Comparison of ENCODE assay signal across 8 cellular contexts in genomic region chr4:9123516-9124126, GRCh38. TPM values are rescaled to one million over a fixed set of nuclear protein-coding genes. Genes with fewer than 3 reads are reported as not detected.
DNase-seq lines count a peak whose midpoint lies in the region; ATAC-seq, FAIRE-seq and TF ChIP-seq lines count a peak whose summit lies in the region.
"Not testable (repeated sequence)": the region's sequence is repeated elsewhere in the genome, so short reads cannot be mapped to it uniquely, and the experiment has no call there.

No MANE protein-coding gene starts in this region.

- H3K18ac ChIP-seq in neuronal stem cell (ENCODE audit: low read length): not testable (repeated sequence)

- CTCF ChIA-PET in GM12878 (lab: Yijun Ruan, JAX): not testable (repeated sequence)

- H3K4me1 Mint-ChIP-seq in CD4-positive, CD25-positive, alpha-beta regulatory T cell: not testable (repeated sequence)

- H2BK120ac ChIP-seq in neuronal stem cell (ENCODE audit: low read depth, low read length): not testable (repeated sequence)

- not testable (repeated sequence) for H2AFZ ChIP-seq in GM12878 (ENCODE audit: control insufficient read depth, low read depth, low read length); neuronal stem cell (ENCODE audit: low read length)

- not testable (repeated sequence) for H3K9ac ChIP-seq in GM12878 (ENCODE audit: control insufficient read depth, insufficient read depth, low read length); neuronal stem cell (ENCODE audit: low read depth, low read length, poor library complexity)

- H4K20me1 ChIP-seq in GM12878 (ENCODE audit: control insufficient read depth, insufficient read depth): not testable (repeated sequence)

- not testable (repeated sequence) for H3K27me3 ChIP-seq in CD4-positive, CD25-positive, alpha-beta regulatory T cell (ENCODE audit: control insufficient read depth, insufficient read depth, low read length); GM12878 (replicated peaks in 1 of 2; ENCODE audit: control insufficient read depth in 2 of 2, insufficient read depth in 2 of 2, low read length in 1 of 2); neuronal stem cell (ENCODE audit: control insufficient read depth in 3 of 3, insufficient read depth in 3 of 3, low read depth in 1 of 3, low read length in 3 of 3)

- H2BK12ac ChIP-seq in neuronal stem cell (ENCODE audit: low read length): not testable (repeated sequence)

- peak; percentile 28 to 51 (median 47); a peak in 4 of 6 replicates for TF ChIP-seq CTCF in GM12878 (IDR thresholded peaks at IDR 0.05 in 2 of 3, conservative IDR thresholded peaks at IDR 0.05 in 1 of 3; ENCODE audit: control insufficient read depth in 2 of 3, extremely low read depth in 1 of 3, insufficient read depth in 1 of 3, low read depth in 3 of 3, low read length in 3 of 3)

- H3K4me2 ChIP-seq in GM12878 (ENCODE audit: control insufficient read depth, insufficient read depth); neuronal stem cell (ENCODE audit: insufficient read depth, low read length, poor library complexity, severe bottlenecking): not testable (repeated sequence)

- FAIRE-seq in GM12878 (lab: Jason Lieb, UNC): not testable (repeated sequence)

- not testable (repeated sequence) for H3K36me3 Mint-ChIP-seq in CD4-positive, CD25-positive, alpha-beta regulatory T cell

- peak; percentile 50; the same call in 1 of the 2 replicates for TF ChIP-seq RAD21 in GM12878 (IDR thresholded peaks at IDR 0.05; ENCODE audit: insufficient read depth, low read depth, low read length)

- not testable (repeated sequence) for H3K4me3 ChIP-seq in CD4-positive, CD25-positive, alpha-beta regulatory T cell (ENCODE audit: low read depth, low read length); GM12878; neuronal stem cell (ENCODE audit: low read length in 2 of 2)

- not testable (repeated sequence) for H2BK15ac ChIP-seq in neuronal stem cell (ENCODE audit: low read length)

- H4K8ac ChIP-seq in neuronal stem cell (ENCODE audit: low read depth, low read length): not testable (repeated sequence)

- not testable (repeated sequence) for H3K9me3 Mint-ChIP-seq in CD4-positive, CD25-positive, alpha-beta regulatory T cell

- H3K79me2 ChIP-seq in GM12878 (ENCODE audit: control insufficient read depth, insufficient read depth, low read length): not testable (repeated sequence)

- DNase-seq in CD4-positive, CD25-positive, alpha-beta regulatory T cell: peak in 2 of 3 donors; percentile 30 to 39
- peak; percentile 18 for DNase-seq in HCEC 1CT
- peak; percentile 1 for DNase-seq in NCI-H510A treated with DMSO at 0.1 percent for 48 hours (lab: John Stamatoyannopoulos, UW)
- peak; percentile 13 to 14 for DNase-seq in activated CD4-positive, alpha-beta T cell treated with anti-CD3 and anti-CD28 coated beads for 24 hours (ENCODE audit: low read depth in 2 of 2)
- peak; percentile 1 for DNase-seq in GM12878 (ENCODE audit: low read depth, low spot score)
- DNase-seq in cardiac septum (ENCODE audit: low spot score): peak; percentile 55
- peak; percentile 40 for DNase-seq in neuronal stem cell (ENCODE audit: low spot score)
- peak; percentile 49 for DNase-seq in stimulated activated CD8-positive, alpha-beta memory T cell treated with anti-CD3 and anti-CD28 coated beads, Interleukin-4, amount 100 ng/mL, for 48 hours

- not testable (repeated sequence) for H3K27ac ChIP-seq in CD4-positive, CD25-positive, alpha-beta regulatory T cell (ENCODE audit: insufficient read depth, low read length, poor library complexity, severe bottlenecking); GM12878 (ENCODE audit: control insufficient read depth, insufficient read depth); neuronal stem cell (replicated peaks; ENCODE audit: low read length)

- not testable (repeated sequence) for TF ChIP-seq POLR2A in GM12878 (IDR thresholded peaks at IDR 0.05; ENCODE audit: low read depth, low read length)

- TF ChIP-seq EP300 in GM12878 (IDR thresholded peaks at IDR 0.05; ENCODE audit: borderline replicate concordance in 1 of 2, control insufficient read depth in 1 of 2, low read depth in 2 of 2, low read length in 2 of 2): not testable (repeated sequence)

- in situ Hi-C loops in GM12878 (cut with MboI): not testable (repeated sequence)

- intact Hi-C loops in GM12878 (cut with micrococcal nuclease; ENCODE audit: unreplicated experiment): loop anchor here (5.0 kb wide), 1 partner anchor 126 kb away; no protein-coding TSS in a partner anchor
- intact Hi-C loops in cardiac septum (cut with DNase I): not testable (repeated sequence)

- RAD21 ChIA-PET in GM12878 (lab: Charles Lee; ENCODE audit: unreplicated experiment): not testable (repeated sequence)

- not testable (repeated sequence) for H2AK5ac ChIP-seq in neuronal stem cell (ENCODE audit: low read depth, low read length)

- SMC1A ChIA-PET in GM12878 (lab: Charles Lee; ENCODE audit: uncharacterized antibody, unreplicated experiment): not testable (repeated sequence)

- H3K4me1 ChIP-seq in CD4-positive, CD25-positive, alpha-beta regulatory T cell (ENCODE audit: control insufficient read depth, insufficient read depth, low read length, poor library complexity, severe bottlenecking); GM12878 (ENCODE audit: control insufficient read depth, insufficient read depth, low read length); neuronal stem cell (ENCODE audit: control insufficient read depth in 2 of 2, insufficient read depth in 1 of 2, low read depth in 1 of 2, low read length in 2 of 2): not testable (repeated sequence)

- H3K4ac ChIP-seq in neuronal stem cell (ENCODE audit: low read length): not testable (repeated sequence)

- POLR2A ChIA-PET in GM12878 (lab: Charles Lee): not testable (repeated sequence)

- not testable (repeated sequence) for H3K36me3 ChIP-seq in CD4-positive, CD25-positive, alpha-beta regulatory T cell (ENCODE audit: control insufficient read depth, insufficient read depth, low read length); GM12878 (ENCODE audit: control insufficient read depth in 2 of 2, insufficient read depth in 2 of 2, low read length in 1 of 2); neuronal stem cell (replicated peaks in 1 of 2; ENCODE audit: control insufficient read depth in 2 of 2, insufficient read depth in 2 of 2, low read length in 2 of 2)

- H4K91ac ChIP-seq in neuronal stem cell (ENCODE audit: low read depth, low read length, poor library complexity): not testable (repeated sequence)

- H3K27ac Mint-ChIP-seq in CD4-positive, CD25-positive, alpha-beta regulatory T cell: not testable (repeated sequence)

- not testable (repeated sequence) for H3K27me3 Mint-ChIP-seq in CD4-positive, CD25-positive, alpha-beta regulatory T cell

- not testable (repeated sequence) for H3K14ac ChIP-seq in neuronal stem cell (ENCODE audit: low read length)

- peak in 1 of 2 donors; percentile 40 for ATAC-seq in CD4-positive, CD25-positive, alpha-beta regulatory T cell (ENCODE audit: low read depth in 2 of 2)
- ATAC-seq in GM12878: not testable (repeated sequence)

- not testable (repeated sequence) for BruUV-seq in GM12878 (replicated peaks; lab: Mats Ljungman, UMichigan)

- not testable (repeated sequence) for H2BK5ac ChIP-seq in neuronal stem cell (ENCODE audit: low read length)

- H3K9me3 ChIP-seq in CD4-positive, CD25-positive, alpha-beta regulatory T cell (ENCODE audit: control insufficient read depth in 2 of 2, low read length in 2 of 2); GM12878 (replicated peaks; ENCODE audit: control insufficient read depth, insufficient read depth, low read length); neuronal stem cell (replicated peaks in 1 of 2; ENCODE audit: control insufficient read depth in 2 of 2, insufficient read depth in 1 of 2, low read depth in 1 of 2, low read length in 2 of 2): not testable (repeated sequence)

- not testable (repeated sequence) for H3K79me1 ChIP-seq in neuronal stem cell (ENCODE audit: low read depth, low read length)

- not testable (repeated sequence) for H3K23ac ChIP-seq in neuronal stem cell (ENCODE audit: low read depth, low read length, poor library complexity)

- WGBS in GM12878 (ENCODE audit: insufficient coverage, insufficient replicate concordance, low lambda C conversion rate, missing lambda C conversion rate): under 1% methylated on average over 14 of the region's 15 CpGs
- WGBS in neuronal stem cell (ENCODE audit: extremely low coverage in 2 of 2, insufficient read length in 2 of 2, insufficient replicate concordance in 1 of 2), 2 donors: no CpG with 5 or more reads among the region's 15 CpGs

- not testable (repeated sequence) for H3K4me3 Mint-ChIP-seq in CD4-positive, CD25-positive, alpha-beta regulatory T cell

TF ChIP-seq in GM12878, 131 proteins besides CTCF, POLR2A, EP300 and RAD21:
- 0 out of 2 replicates have a peak, but pooled peaks have one; percentile 10 for TF ChIP-seq SMC3 (IDR thresholded peaks at IDR 0.05; ENCODE audit: borderline replicate concordance, low read length)
TF ChIP-seq in GM12878: peak in this region for 1; not testable (repeated sequence) for 130.

RNA-seq across cellular contexts. Expression of gene FAM90A26, which starts 46.6 kb away (rescaled TPM):
- total RNA-seq in CD4-positive, CD25-positive, alpha-beta regulatory T cell: not detected
- not detected for polyA plus RNA-seq in CD4-positive, CD25-positive, alpha-beta regulatory T cell
- not detected in 2 replicates for total RNA-seq in GM12878 (2013; cell fraction: nucleolus; rRNA removed)
- not detected in 2 replicates for total RNA-seq in GM12878 (2014; rRNA removed)
- not detected in 2 replicates for total RNA-seq in GM12878 (2014; rRNA removed; fragmentation: Illumina TruSeq; extraction: Trizol)
- total RNA-seq in GM12878 (2021): not detected in 2 replicates
- not detected for polyA plus RNA-seq in GM12878 (2011; ENCODE audit: low read depth)
- polyA plus RNA-seq in GM12878 (2011; rRNA removed): not detected in 2 replicates
- not detected in 2 replicates for polyA plus RNA-seq in GM12878 (2011; cell fraction: cytosol; rRNA removed)
- not detected in 2 replicates for polyA plus RNA-seq in GM12878 (2011; cell fraction: nucleus; rRNA removed)
- polyA plus RNA-seq in GM12878 (2012): not detected in 2 replicates
- polyA plus RNA-seq in GM12878 (2014; fragmentation: Illumina TruSeq; extraction: Trizol): not detected in 2 replicates
- not detected for polyA plus RNA-seq in GM12878 (2014; fragmentation: Nextera tagmentation; extraction: Ambion mirVana)
- polyA plus RNA-seq in GM12878 (2014; rRNA removed): not detected in 2 replicates
- not detected for polyA plus RNA-seq in GM12878 (2016; fragmentation: Nextera tagmentation; extraction: Ambion mirVana)
- not detected in 2 replicates for polyA minus RNA-seq in GM12878 (2011; rRNA and poly(A)+ RNA removed)
- polyA minus RNA-seq in GM12878 (2011; cell fraction: cytosol; rRNA and poly(A)+ RNA removed): not detected in 2 replicates
- not detected in 2 replicates for polyA minus RNA-seq in GM12878 (2011; cell fraction: nucleus; rRNA and poly(A)+ RNA removed)
- not detected for total RNA-seq in cardiac septum
- not detected for polyA plus RNA-seq in neuronal stem cell (2013, experiment 1 of 2)
- not detected for polyA plus RNA-seq in neuronal stem cell (2013, experiment 2 of 2)

Comparison
In these comparisons a context has a peak if more than half of its experiments do, and no peak if none do; other contexts are left out.
1. DNase-seq: peak in every context shown above with its lines; median percentile 55 in cardiac septum; 49 in stimulated activated CD8-positive, alpha-beta memory T cell treated with anti-CD3 and anti-CD28 coated beads, Interleukin-4, amount 100 ng/mL, for 48 hours; 40 in neuronal stem cell; 34 in CD4-positive, CD25-positive, alpha-beta regulatory T cell; 18 in HCEC 1CT; 14 in activated CD4-positive, alpha-beta T cell treated with anti-CD3 and anti-CD28 coated beads for 24 hours; 1 in NCI-H510A treated with DMSO at 0.1 percent for 48 hours; 1 in GM12878.